Comparison of ENCODE assay signal across 1 cellular context in the genomic region with DNA sequence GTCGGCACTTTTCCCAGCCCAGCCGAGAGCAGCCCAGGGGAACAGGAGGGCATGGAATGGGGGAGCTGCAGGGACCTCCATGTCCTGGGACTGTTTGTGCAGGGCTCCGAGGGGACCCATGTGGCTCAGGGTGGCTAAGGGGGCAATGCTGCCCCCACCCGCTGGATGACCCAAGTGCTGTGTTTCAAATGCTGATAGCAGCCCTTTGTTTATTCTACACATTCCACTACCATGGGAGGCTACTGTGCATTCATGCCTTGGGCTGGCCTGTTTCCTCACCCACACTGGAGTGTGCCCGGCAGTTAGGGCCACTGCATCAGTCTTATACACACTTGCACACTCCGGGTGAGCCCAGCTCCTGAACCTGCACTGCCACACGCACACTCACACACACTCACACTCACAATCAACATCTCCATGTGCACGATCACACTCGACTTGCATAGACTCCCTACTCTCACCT.
TF ChIP-seq lines count a peak whose summit lies in the region.

No MANE protein-coding gene starts in this region.

TF ChIP-seq in A549, 52 proteins besides CTCF, POLR2A, EP300 and RAD21 (continued from another document):
- TF ChIP-seq, protein P1, sequence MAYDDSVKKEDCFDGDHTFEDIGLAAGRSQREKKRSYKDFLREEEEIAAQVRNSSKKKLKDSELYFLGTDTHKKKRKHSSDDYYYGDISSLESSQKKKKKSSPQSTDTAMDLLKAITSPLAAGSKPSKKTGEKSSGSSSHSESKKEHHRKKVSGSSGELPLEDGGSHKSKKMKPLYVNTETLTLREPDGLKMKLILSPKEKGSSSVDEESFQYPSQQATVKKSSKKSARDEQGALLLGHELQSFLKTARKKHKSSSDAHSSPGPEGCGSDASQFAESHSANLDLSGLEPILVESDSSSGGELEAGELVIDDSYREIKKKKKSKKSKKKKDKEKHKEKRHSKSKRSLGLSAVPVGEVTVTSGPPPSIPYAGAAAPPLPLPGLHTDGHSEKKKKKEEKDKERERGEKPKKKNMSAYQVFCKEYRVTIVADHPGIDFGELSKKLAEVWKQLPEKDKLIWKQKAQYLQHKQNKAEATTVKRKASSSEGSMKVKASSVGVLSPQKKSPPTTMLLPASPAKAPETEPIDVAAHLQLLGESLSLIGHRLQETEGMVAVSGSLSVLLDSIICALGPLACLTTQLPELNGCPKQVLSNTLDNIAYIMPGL (CRISPR knock-in tag; IDR thresholded peaks at IDR 0.05; ENCODE audit: borderline replicate concordance): no peak
- TF ChIP-seq PHF8 (IDR thresholded peaks at IDR 0.05; ENCODE audit: borderline replicate concordance, low read depth) (no peak), CBX8 (IDR thresholded peaks at IDR 0.05) (no peak), HEYL (CRISPR knock-in tag; IDR thresholded peaks at IDR 0.05) (no peak), ZNF302 (CRISPR knock-in tag; IDR thresholded peaks at IDR 0.05) (no peak), ZFP36 (IDR thresholded peaks at IDR 0.05; ENCODE audit: borderline replicate concordance, partially characterized antibody) (no peak), MYC (IDR thresholded peaks at IDR 0.05; ENCODE audit: borderline replicate concordance, low read length) (no peak), HDAC2 (IDR thresholded peaks at IDR 0.05) (no peak), JUNB (IDR thresholded peaks at IDR 0.05) (no peak)
- TF ChIP-seq, protein P2, sequence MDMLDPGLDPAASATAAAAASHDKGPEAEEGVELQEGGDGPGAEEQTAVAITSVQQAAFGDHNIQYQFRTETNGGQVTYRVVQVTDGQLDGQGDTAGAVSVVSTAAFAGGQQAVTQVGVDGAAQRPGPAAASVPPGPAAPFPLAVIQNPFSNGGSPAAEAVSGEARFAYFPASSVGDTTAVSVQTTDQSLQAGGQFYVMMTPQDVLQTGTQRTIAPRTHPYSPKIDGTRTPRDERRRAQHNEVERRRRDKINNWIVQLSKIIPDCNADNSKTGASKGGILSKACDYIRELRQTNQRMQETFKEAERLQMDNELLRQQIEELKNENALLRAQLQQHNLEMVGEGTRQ (IDR thresholded peaks at IDR 0.05): no peak
